25 cellular contexts compared by ENCODE assay signal in genomic region chr7:13715534-13715933, GRCh38.
A peak's percentile ranks its signal among the peaks of the same experiment; 100 is the strongest.
DNase-seq lines count a peak whose midpoint lies in the region; ATAC-seq and TF ChIP-seq lines count a peak whose summit lies in the region.
"Had no signal": no experiment of that assay in that cellular context is flagged by ENCODE, and none has a peak within 500 bp of the region (broad histone marks: within the 10 kb centered on the region; RNA-seq: fewer than 3 reads in every experiment).

No MANE protein-coding gene starts in this region.

- no peak for DNase-seq in activated naive CD4-positive, alpha-beta T cell treated with anti-CD3 and anti-CD28 coated beads, Interleukin-2, amount 10 ng/mL, durations not matched to agents 7 days and 5 days
- DNase-seq in GM23338 (ENCODE audit: low spot score) (no peak), Karpas-422 (peak; percentile 33), NCI-H2171 treated with DMSO at 0.1 percent for 48 hours (lab: John Stamatoyannopoulos, UW) (peak; percentile 76), NOMO-1 treated with DMSO at 0.1 percent for 48 hours (lab: John Stamatoyannopoulos, UW; ENCODE audit: unreplicated experiment) (no peak), chondrocyte (ENCODE audit: low spot score) (no peak)
- DNase-seq in CD4-positive, alpha-beta memory T cell = no peak
- DNase-seq: AML-193; CD4-positive, alpha-beta T cell; CD8-positive, alpha-beta memory T cell; COR-L47; DMS 273 treated with DMSO at 0.1 percent for 48 hours; DMS153; DMS53; DMS79; DND-41; EL; GDM1 had no signal

- H3K27me3 Mint-ChIP-seq in activated naive CD4-positive, alpha-beta T cell treated with anti-CD3 and anti-CD28 coated beads, Interleukin-2, amount 50 U/mL, for 24 hours = no peaks in the 10 kb centered on the region
- H3K27me3 Mint-ChIP-seq in activated naive CD4-positive, alpha-beta T cell treated with anti-CD3 and anti-CD28 coated beads, Interleukin-2, amount 10 ng/mL, durations not matched to agents 7 days and 5 days = no peaks in the 10 kb centered on the region
- no peaks in the 10 kb centered on the region for H3K27me3 Mint-ChIP-seq in GM23338 (ENCODE audit: insufficient read depth, low read depth, poor library complexity)
- H3K27me3 Mint-ChIP-seq in chondrocyte (ENCODE audit: low read depth) = no peaks in the 10 kb centered on the region
- no peaks in the 10 kb centered on the region for H3K27me3 Mint-ChIP-seq in CD4-positive, alpha-beta memory T cell
- H3K27me3 Mint-ChIP-seq: B cell; CD4-positive, alpha-beta T cell had no signal

- POLR2A ChIA-PET in CD4-positive, alpha-beta memory T cell (lab: Charles Lee; ENCODE audit: partially characterized antibody) = no interaction called here

- H2AFZ ChIP-seq in GM23338 (no peak overlapping the region), Karpas-422 (ENCODE audit: low read length) (no peak overlapping the region)

- no peaks in the 10 kb centered on the region for H3K4me1 ChIP-seq in GM23338 (ENCODE audit: insufficient read depth)
- no peaks in the 10 kb centered on the region for H3K4me1 ChIP-seq in Karpas-422 (ENCODE audit: low read length)
- H3K4me1 ChIP-seq in CD4-positive, alpha-beta memory T cell (ENCODE audit: insufficient read depth, low read length) = no peaks in the 10 kb centered on the region
- H3K4me1 ChIP-seq: A549 had no signal

- CTCF ChIA-PET in activated naive CD4-positive, alpha-beta T cell treated with anti-CD3 and anti-CD28 coated beads, Interleukin-2, amount 10 ng/mL, durations not matched to agents 7 days and 5 days (lab: Charles Lee) = no interaction called here
- CTCF ChIA-PET in CD4-positive, alpha-beta memory T cell (lab: Charles Lee; ENCODE audit: partially characterized antibody) = no interaction called here

- H4K20me1 ChIP-seq in GM23338 (replicated peaks; ENCODE audit: insufficient read depth) (no peaks in the 10 kb centered on the region), Karpas-422 (ENCODE audit: insufficient read depth, low read depth, low read length) (no peaks in the 10 kb centered on the region)
- H4K20me1 ChIP-seq: BLaER1 treated with 17β-estradiol and CSF1 and Interleukin-3, amounts not matched to agents 10 nM and 100 nM had no signal

- no peaks in the 10 kb centered on the region for H3K4me1 Mint-ChIP-seq in activated naive CD4-positive, alpha-beta T cell treated with anti-CD3 and anti-CD28 coated beads, Interleukin-2, amount 50 U/mL, for 24 hours
- no peaks in the 10 kb centered on the region for H3K4me1 Mint-ChIP-seq in activated naive CD4-positive, alpha-beta T cell treated with anti-CD3 and anti-CD28 coated beads, Interleukin-2, amount 10 ng/mL, durations not matched to agents 7 days and 5 days
- no peaks in the 10 kb centered on the region; the same call in 1 of the 3 replicates for H3K4me1 Mint-ChIP-seq in GM23338
- no peaks in the 10 kb centered on the region for H3K4me1 Mint-ChIP-seq in chondrocyte (ENCODE audit: low read depth)
- H3K4me1 Mint-ChIP-seq in CD4-positive, alpha-beta memory T cell = no peaks in the 10 kb centered on the region
- H3K4me1 Mint-ChIP-seq: B cell had no signal

- no peak overlapping the region for H3K4me3 ChIP-seq in GM23338
- H3K4me3 ChIP-seq in Karpas-422 (ENCODE audit: low read length) = no peak overlapping the region
- no peak overlapping the region for H3K4me3 ChIP-seq in CD4-positive, alpha-beta memory T cell (ENCODE audit: low read length in 2 of 2)
- H3K4me3 ChIP-seq: A549; BLaER1 treated with 17β-estradiol and CSF1 and Interleukin-3, amounts not matched to agents 10 nM and 100 nM; GM12878 had no signal

- no peaks in the 10 kb centered on the region for H3K36me3 Mint-ChIP-seq in activated naive CD4-positive, alpha-beta T cell treated with anti-CD3 and anti-CD28 coated beads, Interleukin-2, amount 50 U/mL, for 24 hours
- no peaks in the 10 kb centered on the region for H3K36me3 Mint-ChIP-seq in activated naive CD4-positive, alpha-beta T cell treated with anti-CD3 and anti-CD28 coated beads, Interleukin-2, amount 10 ng/mL, durations not matched to agents 7 days and 5 days
- H3K36me3 Mint-ChIP-seq in GM23338 (ENCODE audit: low read depth) (peaks cover 4% of the 10 kb centered on the region; the same call in 1 of the 3 replicates), chondrocyte (ENCODE audit: low read depth) (peaks cover 5% of the 10 kb centered on the region)
- no peaks in the 10 kb centered on the region for H3K36me3 Mint-ChIP-seq in CD4-positive, alpha-beta memory T cell

- H3K9me3 ChIP-seq in Karpas-422 (ENCODE audit: low read length) = peaks cover 10% of the 10 kb centered on the region
- H3K9me3 ChIP-seq in CD4-positive, alpha-beta memory T cell (ENCODE audit: control insufficient read depth in 1 of 2, low read length in 2 of 2) = no peaks in the 10 kb centered on the region

- no peaks in the 10 kb centered on the region for H3F3A ChIP-seq in GM23338 (replicated peaks; ENCODE audit: low read depth)

- ATAC-seq in GM23338 = no peak
- ATAC-seq: A549, GM12878 had no signal

- peak overlapping the region; percentile 43 for H3K27ac Mint-ChIP-seq in activated naive CD4-positive, alpha-beta T cell treated with anti-CD3 and anti-CD28 coated beads, Interleukin-2, amount 50 U/mL, for 24 hours
- no peak overlapping the region for H3K27ac Mint-ChIP-seq in activated naive CD4-positive, alpha-beta T cell treated with anti-CD3 and anti-CD28 coated beads, Interleukin-2, amount 10 ng/mL, durations not matched to agents 7 days and 5 days
- H3K27ac Mint-ChIP-seq in GM23338 (no peak overlapping the region), chondrocyte (ENCODE audit: unreplicated experiment) (no peak overlapping the region)
- H3K27ac Mint-ChIP-seq in CD4-positive, alpha-beta memory T cell = no peak overlapping the region
- H3K27ac Mint-ChIP-seq: B cell; CD4-positive, alpha-beta T cell; CD8-positive, alpha-beta memory T cell had no signal

- intact Hi-C loops in CD4-positive, alpha-beta memory T cell (cut with micrococcal nuclease) = no loop called here

- H3K36me3 ChIP-seq in GM23338 (ENCODE audit: insufficient read depth) (no peaks in the 10 kb centered on the region), Karpas-422 (ENCODE audit: insufficient read depth, low read length) (no peaks in the 10 kb centered on the region; the same call in 1 of the 2 replicates)
- no peaks in the 10 kb centered on the region for H3K36me3 ChIP-seq in CD4-positive, alpha-beta memory T cell (ENCODE audit: insufficient read depth, low read length)
- H3K36me3 ChIP-seq: BLaER1 treated with 17β-estradiol and CSF1 and Interleukin-3, amounts not matched to agents 10 nM and 100 nM had no signal

- peaks cover 8% of the 10 kb centered on the region; the same call in 1 of the 2 replicates for H3K79me2 ChIP-seq in GM23338 (replicated peaks; ENCODE audit: insufficient read depth)
- H3K79me2 ChIP-seq in Karpas-422 (ENCODE audit: low read length) = no peaks in the 10 kb centered on the region

- H3K27ac ChIP-seq in GM23338 (ENCODE audit: low read depth) (no peak overlapping the region), Karpas-422 (ENCODE audit: low read length) (no peak overlapping the region)
- no peak overlapping the region for H3K27ac ChIP-seq in CD4-positive, alpha-beta memory T cell (ENCODE audit: low read depth, low read length)
- H3K27ac ChIP-seq: 22Rv1; A549; BLaER1 treated with 17β-estradiol and CSF1 and Interleukin-3, amounts not matched to agents 10 nM and 100 nM; C4-2B had no signal

- peaks cover 9% of the 10 kb centered on the region for H3K9me3 Mint-ChIP-seq in activated naive CD4-positive, alpha-beta T cell treated with anti-CD3 and anti-CD28 coated beads, Interleukin-2, amount 50 U/mL, for 24 hours
- peaks cover 1% of the 10 kb centered on the region for H3K9me3 Mint-ChIP-seq in activated naive CD4-positive, alpha-beta T cell treated with anti-CD3 and anti-CD28 coated beads, Interleukin-2, amount 10 ng/mL, durations not matched to agents 7 days and 5 days
- H3K9me3 Mint-ChIP-seq in GM23338 (0 out of 3 replicates have a peak, but pooled peaks cover 6% of the 10 kb centered on the region), chondrocyte (ENCODE audit: low read depth) (peaks cover 19% of the 10 kb centered on the region)
- peaks cover 0 to 12% (median 9%) of the 10 kb centered on the region in 8 donors for H3K9me3 Mint-ChIP-seq in CD4-positive, alpha-beta memory T cell

- TF ChIP-seq CTCF in GM23338 (conservative IDR thresholded peaks at IDR 0.05; ENCODE audit: low read depth in 2 of 2) = no peak
- TF ChIP-seq CTCF in chondrocyte (IDR thresholded peaks at IDR 0.05) = no peak

- H3K9ac ChIP-seq in Karpas-422 (ENCODE audit: low read length) = no peak overlapping the region
- H3K9ac ChIP-seq: BLaER1 treated with 17β-estradiol and CSF1 and Interleukin-3, amounts not matched to agents 10 nM and 100 nM had no signal

- H3K9me2 ChIP-seq in GM23338 (ENCODE audit: insufficient read depth) (no peaks in the 10 kb centered on the region; the same call in 1 of the 2 replicates), Karpas-422 (replicated peaks; ENCODE audit: insufficient read depth, low read length) (no peaks in the 10 kb centered on the region)

- H3K27me3 ChIP-seq in GM23338 (ENCODE audit: insufficient read depth) (no peaks in the 10 kb centered on the region), Karpas-422 (ENCODE audit: low read length) (no peaks in the 10 kb centered on the region)
- H3K27me3 ChIP-seq in CD4-positive, alpha-beta memory T cell (ENCODE audit: insufficient read depth, low read length) = no peaks in the 10 kb centered on the region
- H3K27me3 ChIP-seq: BLaER1 treated with 17β-estradiol and CSF1 and Interleukin-3, amounts not matched to agents 10 nM and 100 nM had no signal

- H3K4me3 Mint-ChIP-seq in activated naive CD4-positive, alpha-beta T cell treated with anti-CD3 and anti-CD28 coated beads, Interleukin-2, amount 50 U/mL, for 24 hours = no peak overlapping the region
- H3K4me3 Mint-ChIP-seq in activated naive CD4-positive, alpha-beta T cell treated with anti-CD3 and anti-CD28 coated beads, Interleukin-2, amount 10 ng/mL, durations not matched to agents 7 days and 5 days = no peak overlapping the region
- H3K4me3 Mint-ChIP-seq in GM23338 (no peak overlapping the region), chondrocyte (ENCODE audit: unreplicated experiment) (no peak overlapping the region)
- H3K4me3 Mint-ChIP-seq in CD4-positive, alpha-beta memory T cell = no peak overlapping the region
- H3K4me3 Mint-ChIP-seq: B cell; CD4-positive, alpha-beta T cell; CD8-positive, alpha-beta memory T cell had no signal

- H3K4me2 ChIP-seq in GM23338 (no peak overlapping the region), Karpas-422 (ENCODE audit: low read depth, low read length, poor library complexity, severe bottlenecking) (no peak overlapping the region)
- H3K4me2 ChIP-seq: A549 had no signal

TF ChIP-seq in GM23338, 12 proteins besides CTCF, POLR2A, EP300 and RAD21 (continues in another document):
- TF ChIP-seq ZNF331 (CRISPR knock-in tag; IDR thresholded peaks at IDR 0.05; ENCODE audit: low read depth) = peak; percentile 89

Comparison
In these comparisons a context has a peak if more than half of its experiments do, and no peak if none do; other contexts are left out.
1. DNase-seq: peak in Karpas-422 (single experiment) and NCI-H2171 treated with DMSO at 0.1 percent for 48 hours (single experiment); none in activated naive CD4-positive, alpha-beta T cell treated with anti-CD3 and anti-CD28 coated beads, Interleukin-2, amount 10 ng/mL, durations not matched to agents 7 days and 5 days (single experiment), GM23338 (single experiment), NOMO-1 treated with DMSO at 0.1 percent for 48 hours (single experiment), chondrocyte (single experiment) and CD4-positive, alpha-beta memory T cell (0 of 5).